In genomic region chr19:2420490-2420889, GRCh38 we compare ENCODE assay signal across 37 cellular contexts.
"Had no signal": no experiment of that assay in that cellular context is flagged by ENCODE, and none has a peak within 500 bp of the region (broad histone marks: within the 10 kb centered on the region; RNA-seq: fewer than 3 reads in every experiment).

No MANE protein-coding gene starts in this region.

- H3K27me3 Mint-ChIP-seq: activated B cell treated with CpG ODN at 0.5 μM for 24 hours; activated CD4-positive, alpha-beta memory T cell treated with anti-CD3 and anti-CD28 coated beads, Interleukin-2, amount 10 ng/mL, durations not matched to agents 7 days and 5 days; activated CD4-positive, alpha-beta T cell treated with anti-CD3 and anti-CD28 coated beads for 36 hours; activated CD4-positive, alpha-beta T cell treated with anti-CD3 and anti-CD28 coated beads, Interleukin-2, amount 10 ng/mL, durations not matched to agents 7 days and 5 days; activated CD8-positive, alpha-beta memory T cell treated with anti-CD3 and anti-CD28 coated beads, Interleukin-2, amount 10 ng/mL, durations not matched to agents 7 days and 5 days; activated naive CD4-positive, alpha-beta T cell treated with anti-CD3 and anti-CD28 coated beads, Interleukin-2, amount 10 ng/mL, durations not matched to agents 7 days and 5 days; activated naive CD4-positive, alpha-beta T cell treated with anti-CD3 and anti-CD28 coated beads, Interleukin-2, amount 50 U/mL, for 24 hours; activated naive CD8-positive, alpha-beta T cell; activated naive CD8-positive, alpha-beta T cell treated with anti-CD3 and anti-CD28 coated beads, Interleukin-2, amount 10 ng/mL, durations not matched to agents 7 days and 5 days; activated naive CD8-positive, alpha-beta T cell treated with anti-CD3 and anti-CD28 coated beads, Interleukin-2, amount 50 U/mL, for 24 hours; activated T-cell treated with anti-CD3 and anti-CD28 coated beads, Interleukin-2, amount 50 U/mL, for 24 hours; central memory CD8-positive, alpha-beta T cell had no signal

- H3K27ac Mint-ChIP-seq: activated B cell treated with CpG ODN at 0.5 μM for 24 hours; activated CD4-positive, alpha-beta memory T cell treated with anti-CD3 and anti-CD28 coated beads, Interleukin-2, amount 10 ng/mL, durations not matched to agents 7 days and 5 days; activated CD4-positive, alpha-beta T cell treated with anti-CD3 and anti-CD28 coated beads for 36 hours; activated CD4-positive, alpha-beta T cell treated with anti-CD3 and anti-CD28 coated beads, Interleukin-2, amount 10 ng/mL, durations not matched to agents 7 days and 5 days; activated CD8-positive, alpha-beta memory T cell treated with anti-CD3 and anti-CD28 coated beads, Interleukin-2, amount 10 ng/mL, durations not matched to agents 7 days and 5 days; activated CD8-positive, alpha-beta T cell treated with anti-CD3 and anti-CD28 coated beads, Interleukin-2, amount 10 ng/mL, durations not matched to agents 7 days and 5 days; activated naive CD4-positive, alpha-beta T cell treated with anti-CD3 and anti-CD28 coated beads, Interleukin-2, amount 10 ng/mL, durations not matched to agents 7 days and 5 days; activated naive CD4-positive, alpha-beta T cell treated with anti-CD3 and anti-CD28 coated beads, Interleukin-2, amount 50 U/mL, for 24 hours; activated naive CD8-positive, alpha-beta T cell; activated naive CD8-positive, alpha-beta T cell treated with anti-CD3 and anti-CD28 coated beads, Interleukin-2, amount 10 ng/mL, durations not matched to agents 7 days and 5 days; activated naive CD8-positive, alpha-beta T cell treated with anti-CD3 and anti-CD28 coated beads, Interleukin-2, amount 50 U/mL, for 24 hours; activated T-helper 2 cell treated with anti-CD3 and anti-CD28 coated beads, Interferon-gamma antibody, Interleukin-2, Interleukin-4, amounts not matched to agents 10 μg/mL and 5 μg/mL and 100 μg/mL, durations not matched to agents 14 hours and 24 hours and 36 hours; brain; T-helper 1 cell treated with Interleukin-12 subunit alpha and Interleukin-12 subunit beta and Interleukin-4 antibody, amounts not matched to agents 30 μg/mL and 1 μg/mL, for 36 hours; T-helper 2 cell treated with Interferon-gamma antibody and Interleukin-4, amounts not matched to agents 5 μg/mL and 100 μg/mL, for 36 hours had no signal

- H3K9me3 Mint-ChIP-seq: activated B cell treated with CpG ODN at 0.5 μM for 24 hours; activated CD4-positive, alpha-beta memory T cell treated with anti-CD3 and anti-CD28 coated beads, Interleukin-2, amount 10 ng/mL, durations not matched to agents 7 days and 5 days; activated CD4-positive, alpha-beta T cell treated with anti-CD3 and anti-CD28 coated beads, Interleukin-2, amount 10 ng/mL, durations not matched to agents 7 days and 5 days; activated naive CD4-positive, alpha-beta T cell treated with anti-CD3 and anti-CD28 coated beads, Interleukin-2, amount 10 ng/mL, durations not matched to agents 7 days and 5 days; activated naive CD4-positive, alpha-beta T cell treated with anti-CD3 and anti-CD28 coated beads, Interleukin-2, amount 50 U/mL, for 24 hours; activated naive CD8-positive, alpha-beta T cell treated with anti-CD3 and anti-CD28 coated beads, Interleukin-2, amount 10 ng/mL, durations not matched to agents 7 days and 5 days; activated naive CD8-positive, alpha-beta T cell treated with anti-CD3 and anti-CD28 coated beads, Interleukin-2, amount 50 U/mL, for 24 hours; activated T-cell treated with anti-CD3 and anti-CD28 coated beads, Interleukin-2, amount 50 U/mL, for 24 hours; activated T-helper 2 cell treated with anti-CD3 and anti-CD28 coated beads, Interferon-gamma antibody, Interleukin-2, Interleukin-4, amounts not matched to agents 10 μg/mL and 5 μg/mL and 100 μg/mL, durations not matched to agents 14 hours and 24 hours and 36 hours; brain; central memory CD8-positive, alpha-beta T cell; T-helper 1 cell treated with Interleukin-12 subunit alpha and Interleukin-12 subunit beta and Interleukin-4 antibody, amounts not matched to agents 30 μg/mL and 1 μg/mL, for 36 hours; T-helper 2 cell treated with Interferon-gamma antibody and Interleukin-4, amounts not matched to agents 5 μg/mL and 100 μg/mL, for 36 hours had no signal

- H3K36me3 ChIP-seq: cardiac muscle cell had no signal

- H3K4me3 Mint-ChIP-seq: activated B cell treated with CpG ODN at 0.5 μM for 24 hours; activated CD4-positive, alpha-beta memory T cell treated with anti-CD3 and anti-CD28 coated beads, Interleukin-2, amount 10 ng/mL, durations not matched to agents 7 days and 5 days; activated CD4-positive, alpha-beta T cell treated with anti-CD3 and anti-CD28 coated beads for 36 hours; activated CD4-positive, alpha-beta T cell treated with anti-CD3 and anti-CD28 coated beads, Interleukin-2, amount 10 ng/mL, durations not matched to agents 7 days and 5 days; activated CD8-positive, alpha-beta memory T cell treated with anti-CD3 and anti-CD28 coated beads, Interleukin-2, amount 10 ng/mL, durations not matched to agents 7 days and 5 days; activated CD8-positive, alpha-beta T cell treated with anti-CD3 and anti-CD28 coated beads, Interleukin-2, amount 10 ng/mL, durations not matched to agents 7 days and 5 days; activated naive CD4-positive, alpha-beta T cell treated with anti-CD3 and anti-CD28 coated beads, Interleukin-2, amount 10 ng/mL, durations not matched to agents 7 days and 5 days; activated naive CD4-positive, alpha-beta T cell treated with anti-CD3 and anti-CD28 coated beads, Interleukin-2, amount 50 U/mL, for 24 hours; activated naive CD8-positive, alpha-beta T cell; activated naive CD8-positive, alpha-beta T cell treated with anti-CD3 and anti-CD28 coated beads, Interleukin-2, amount 10 ng/mL, durations not matched to agents 7 days and 5 days; activated naive CD8-positive, alpha-beta T cell treated with anti-CD3 and anti-CD28 coated beads, Interleukin-2, amount 50 U/mL, for 24 hours; activated T-cell treated with anti-CD3 and anti-CD28 coated beads, Interleukin-2, amount 50 U/mL, for 24 hours; brain; central memory CD8-positive, alpha-beta T cell; T-helper 1 cell treated with Interleukin-12 subunit alpha and Interleukin-12 subunit beta and Interleukin-4 antibody, amounts not matched to agents 30 μg/mL and 1 μg/mL, for 36 hours; T-helper 2 cell treated with Interferon-gamma antibody and Interleukin-4, amounts not matched to agents 5 μg/mL and 100 μg/mL, for 36 hours had no signal

- H3K4me3 ChIP-seq: ascending aorta, cardiac muscle cell had no signal

- H3K4me1 Mint-ChIP-seq: activated CD4-positive, alpha-beta memory T cell treated with anti-CD3 and anti-CD28 coated beads, Interleukin-2, amount 10 ng/mL, durations not matched to agents 7 days and 5 days; activated CD4-positive, alpha-beta T cell treated with anti-CD3 and anti-CD28 coated beads for 36 hours; activated CD4-positive, alpha-beta T cell treated with anti-CD3 and anti-CD28 coated beads, Interleukin-2, amount 10 ng/mL, durations not matched to agents 7 days and 5 days; activated CD8-positive, alpha-beta memory T cell treated with anti-CD3 and anti-CD28 coated beads, Interleukin-2, amount 10 ng/mL, durations not matched to agents 7 days and 5 days; activated naive CD4-positive, alpha-beta T cell treated with anti-CD3 and anti-CD28 coated beads, Interleukin-2, amount 50 U/mL, for 24 hours; activated naive CD8-positive, alpha-beta T cell treated with anti-CD3 and anti-CD28 coated beads, Interleukin-2, amount 10 ng/mL, durations not matched to agents 7 days and 5 days; activated naive CD8-positive, alpha-beta T cell treated with anti-CD3 and anti-CD28 coated beads, Interleukin-2, amount 50 U/mL, for 24 hours; central memory CD8-positive, alpha-beta T cell had no signal

- H3K9me3 ChIP-seq: ascending aorta had no signal

- H3K27me3 ChIP-seq: ascending aorta, cardiac muscle cell had no signal

- DNase-seq: activated B cell treated with CpG ODN at 0.5 μM for 24 hours; activated CD4-positive, alpha-beta memory T cell treated with anti-CD3 and anti-CD28 coated beads, Interleukin-2, amount 10 ng/mL, durations not matched to agents 7 days and 5 days; activated CD4-positive, alpha-beta T cell treated with anti-CD3 and anti-CD28 coated beads for 1 hour; activated CD4-positive, alpha-beta T cell treated with anti-CD3 and anti-CD28 coated beads for 36 hours; activated CD4-positive, alpha-beta T cell treated with anti-CD3 and anti-CD28 coated beads for 48 hours; activated CD4-positive, alpha-beta T cell treated with anti-CD3 and anti-CD28 coated beads, Interleukin-2, amount 10 ng/mL, durations not matched to agents 7 days and 5 days; activated CD4-positive, alpha-beta T cell treated with anti-CD3 and anti-CD28 coated beads, Interleukin-2, amount 50 U/mL, for 48 hours; activated CD8-positive, alpha-beta memory T cell treated with anti-CD3 and anti-CD28 coated beads for 24 hours; activated CD8-positive, alpha-beta memory T cell treated with anti-CD3 and anti-CD28 coated beads, Interleukin-2, amount 10 ng/mL, durations not matched to agents 7 days and 5 days; activated CD8-positive, alpha-beta memory T cell treated with anti-CD3 and anti-CD28 coated beads, Interleukin-2, amount 50 U/mL, for 48 hours; activated CD8-positive, alpha-beta T cell treated with anti-CD3 and anti-CD28 coated beads, Interleukin-2, amount 10 ng/mL, durations not matched to agents 7 days and 5 days; activated effector memory CD4-positive, alpha-beta T cell treated with Interleukin-2 at 50 U/mL for 16 hours; activated gamma-delta T cell; activated naive CD4-positive, alpha-beta T cell treated with anti-CD3 and anti-CD28 coated beads, Interleukin-2, amount 10 ng/mL, durations not matched to agents 7 days and 5 days; activated naive CD4-positive, alpha-beta T cell treated with Interleukin-2 at 50 U/mL for 16 hours; activated naive CD8-positive, alpha-beta T cell treated with anti-CD3 and anti-CD28 coated beads, Interleukin-2, amount 10 ng/mL, durations not matched to agents 7 days and 5 days; activated naive CD8-positive, alpha-beta T cell treated with anti-CD3 and anti-CD28 coated beads, Interleukin-2, amount 50 U/mL, for 24 hours; activated T-cell treated with anti-CD3 and anti-CD28 coated beads, Interleukin-2, amount 50 U/mL, for 24 hours; activated T-cell treated with anti-CD3 and anti-CD28 coated beads, Interleukin-2, amount 50 U/mL, for 48 hours; amygdala; anterior cingulate cortex; caudate nucleus; cerebellar nuclear complex; T-helper 2 cell; T-helper 9 cell had no signal

- FAIRE-seq: bronchial epithelial cell, TTC549 had no signal

- H3K27ac ChIP-seq: ascending aorta, cardiac muscle cell, VCaP had no signal

- ATAC-seq: activated CD4-positive, alpha-beta T cell treated with anti-CD3 and anti-CD28 coated beads for 36 hours; activated CD8-positive, alpha-beta memory T cell treated with anti-CD3 and anti-CD28 coated beads, Interleukin-2, amount 10 ng/mL, durations not matched to agents 7 days and 5 days; activated CD8-positive, alpha-beta T cell treated with anti-CD3 and anti-CD28 coated beads, Interleukin-2, amount 10 ng/mL, durations not matched to agents 7 days and 5 days; activated naive CD8-positive, alpha-beta T cell treated with anti-CD3 and anti-CD28 coated beads, Interleukin-2, amount 50 U/mL, for 24 hours had no signal

- H3K36me3 Mint-ChIP-seq: activated CD8-positive, alpha-beta memory T cell treated with anti-CD3 and anti-CD28 coated beads, Interleukin-2, amount 10 ng/mL, durations not matched to agents 7 days and 5 days; activated naive CD8-positive, alpha-beta T cell had no signal
